20 cellular contexts compared by ENCODE assay signal in the genomic region with DNA sequence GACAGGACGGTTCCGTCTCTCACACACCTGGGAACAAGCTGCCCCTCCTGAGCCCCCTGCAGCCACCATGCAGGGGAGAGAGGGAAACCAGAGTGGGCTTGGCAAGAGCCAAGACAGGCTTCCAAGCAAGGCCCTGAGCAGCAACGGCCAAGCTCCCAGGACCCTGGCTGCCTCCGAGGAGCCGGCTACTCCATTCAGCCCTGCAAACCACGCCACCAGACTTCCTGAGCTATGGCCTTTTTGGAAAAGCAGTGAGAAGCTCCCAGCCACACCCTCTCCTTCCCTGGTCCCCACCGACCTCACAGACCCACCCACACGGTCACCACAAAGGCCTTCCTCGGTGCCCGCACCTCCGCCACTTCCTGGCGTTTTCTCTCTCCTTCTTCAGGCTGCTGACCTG.
"Had no signal": no experiment of that assay in that cellular context is flagged by ENCODE, and none has a peak within 500 bp of the region (broad histone marks: within the 10 kb centered on the region; RNA-seq: fewer than 3 reads in every experiment).

No MANE protein-coding gene starts in this region.

- H3K4me1 ChIP-seq: heart right ventricle, left lung had no signal

- ATAC-seq: esophagus mucosa; heart right ventricle; left lung; mucosa of descending colon; naive thymus-derived CD8-positive, alpha-beta T cell; right cardiac atrium had no signal

- H3K27me3 ChIP-seq: ovary had no signal

- H3K27ac ChIP-seq: coronary artery, heart right ventricle, left lung, ovary had no signal

- FAIRE-seq: endometrium, frontal cortex, islet of Langerhans, small intestine, urothelium cell line had no signal

- H3K4me3 Mint-ChIP-seq: naive thymus-derived CD8-positive, alpha-beta T cell had no signal

- H3K36me3 Mint-ChIP-seq: naive thymus-derived CD8-positive, alpha-beta T cell had no signal

- H3K4me1 Mint-ChIP-seq: naive thymus-derived CD8-positive, alpha-beta T cell had no signal

- H3K4me3 ChIP-seq: coronary artery, heart right ventricle, left lung, lung, mucosa of descending colon, ovary had no signal

- DNase-seq: effector CD8-positive, alpha-beta T cell; heart right ventricle; hypothalamus; left lung; mucosa of descending colon; naive thymus-derived CD8-positive, alpha-beta T cell; ovary; right cardiac atrium; small intestine; stimulated activated CD4-positive, alpha-beta T cell treated with anti-CD3 and anti-CD28 coated beads, Interleukin-2, amount 100 ng/mL, for 48 hours; stimulated activated naive CD4-positive, alpha-beta T cell treated with Interleukin-2 at 50 U/mL for 16 hours; trophoblast cell had no signal

- H3K9me3 ChIP-seq: heart right ventricle, left lung, mucosa of descending colon, ovary had no signal

- H3K9me3 Mint-ChIP-seq: naive thymus-derived CD8-positive, alpha-beta T cell had no signal

- H3K27ac Mint-ChIP-seq: naive thymus-derived CD8-positive, alpha-beta T cell; progenitor cell of endocrine pancreas had no signal

- H3K36me3 ChIP-seq: heart right ventricle, left lung, ovary had no signal
